13 cellular contexts compared by ENCODE assay signal in the genomic region with DNA sequence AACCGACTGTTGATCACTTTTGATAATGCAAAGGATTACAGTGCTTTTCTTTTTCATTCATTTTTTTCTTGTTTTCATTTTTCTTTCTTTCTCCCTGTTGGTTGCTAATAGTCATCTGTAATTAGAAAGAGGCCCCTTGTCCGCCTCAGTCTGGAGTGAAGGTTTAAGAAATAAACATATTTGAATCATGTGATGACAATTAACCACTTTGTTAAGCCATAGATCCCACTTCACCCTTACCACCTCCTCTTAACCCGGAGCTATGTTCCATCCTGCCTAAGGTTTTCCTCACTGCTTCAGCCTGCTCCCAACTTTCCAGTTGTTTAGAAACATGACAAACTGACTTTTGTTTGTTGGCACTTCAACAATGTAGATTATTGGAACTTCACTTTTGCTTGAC. TPM values are rescaled to one million over a fixed set of nuclear protein-coding genes. Genes with fewer than 3 reads are reported as not detected.
A peak's percentile ranks its signal among the peaks of the same experiment; 100 is the strongest.
DNase-seq lines count a peak whose midpoint lies in the region; ATAC-seq and TF ChIP-seq lines count a peak whose summit lies in the region.
"Had no signal": no experiment of that assay in that cellular context is flagged by ENCODE, and none has a peak within 500 bp of the region (broad histone marks: within the 10 kb centered on the region; RNA-seq: fewer than 3 reads in every experiment).

No MANE protein-coding gene starts in this region.

- H3K27ac ChIP-seq in fibroblast of lung (ENCODE audit: insufficient read depth, low read length): no peak overlapping the region
- no peak overlapping the region for H3K27ac ChIP-seq in psoas muscle
- no peak overlapping the region for H3K27ac ChIP-seq in testis
- H3K27ac ChIP-seq: foreskin keratinocyte had no signal

- TF ChIP-seq CTCF in fibroblast of lung (conservative IDR thresholded peaks at IDR 0.05 in 1 of 2, IDR thresholded peaks at IDR 0.05 in 1 of 2; ENCODE audit: low read depth in 1 of 2, low read length in 2 of 2) (no peak), psoas muscle (IDR thresholded peaks at IDR 0.05) (no peak), testis (IDR thresholded peaks at IDR 0.05) (no peak)

- intact Hi-C loops in psoas muscle (cut with DNase I): loop anchor here in 1 of 2 donors (5.0 kb wide), 2 partner anchors 36 to 64 kb away; a partner anchor contains a TSS
- intact Hi-C loops in testis (cut with DNase I; ENCODE audit: low total_unique reads): loop anchor here (5.0 kb wide), 1 partner anchor 36 kb away; a partner anchor contains a TSS

- H3K27me3 ChIP-seq in fibroblast of lung (ENCODE audit: control insufficient read depth, insufficient read depth, low read length) (no peaks in the 10 kb centered on the region), psoas muscle (ENCODE audit: insufficient read depth in 3 of 3, low read length in 2 of 3) (no peaks in the 10 kb centered on the region), testis (no peaks in the 10 kb centered on the region)
- H3K27me3 ChIP-seq: foreskin keratinocyte had no signal

- H3K4me2 ChIP-seq in fibroblast of lung (ENCODE audit: extremely low read depth, insufficient read depth, low read length): peak overlapping the region; percentile 33

- H2AFZ ChIP-seq in fibroblast of lung (ENCODE audit: low read length): peak overlapping the region; percentile 73

- peaks cover 15% of the 10 kb centered on the region for H3K4me1 ChIP-seq in fibroblast of lung (ENCODE audit: control insufficient read depth, extremely low read depth, insufficient read depth, low read length)
- H3K4me1 ChIP-seq in psoas muscle: peaks cover 22% of the 10 kb centered on the region
- H3K4me1 ChIP-seq in testis: peaks cover 12% of the 10 kb centered on the region

- TF ChIP-seq POLR2A in testis (IDR thresholded peaks at IDR 0.05): no peak

- ATAC-seq in psoas muscle (peak in 1 of 4 donors; percentile 38), HG03025 (IDR thresholded peaks at IDR 0.05; ENCODE audit: low FRiP score, unreplicated experiment) (no peak)
- ATAC-seq: Panc1 had no signal

- H3K9me3 ChIP-seq in fibroblast of lung (ENCODE audit: control insufficient read depth, insufficient read depth, low read depth, low read length): no peaks in the 10 kb centered on the region
- no peaks in the 10 kb centered on the region for H3K9me3 ChIP-seq in psoas muscle
- no peaks in the 10 kb centered on the region for H3K9me3 ChIP-seq in testis

- in situ Hi-C loops in SK-MEL-5 (cut with HindIII; ENCODE audit: low pct_unique_long_range_greater_than_20kb, low sequenced_read_pairs): no loop called here

- H3K9ac ChIP-seq in fibroblast of lung (ENCODE audit: insufficient read depth, low read length): no peak overlapping the region

- H3K4me3 ChIP-seq in fibroblast of lung (replicated peaks in 1 of 4; ENCODE audit: control extremely low read depth in 1 of 4, insufficient read depth in 1 of 4, low read depth in 3 of 4, low read length in 4 of 4) (no peak overlapping the region), psoas muscle (peak overlapping the region; percentile 44), testis (no peak overlapping the region)

- WGBS in psoas muscle, 3 donors: 30 to 39% (median 32%) methylated on average over 3 of the region's 3 CpGs
- WGBS in testis, 2 donors: 29 to 38% methylated on average over 3 of the region's 3 CpGs

- H3K36me3 ChIP-seq in fibroblast of lung (ENCODE audit: control insufficient read depth, insufficient read depth, low read length) (no peaks in the 10 kb centered on the region), psoas muscle (ENCODE audit: insufficient read depth in 1 of 2, low read depth in 1 of 2) (no peaks in the 10 kb centered on the region), testis (ENCODE audit: low read depth, missing control alignments) (no peaks in the 10 kb centered on the region)

- no peaks in the 10 kb centered on the region for H3K79me2 ChIP-seq in fibroblast of lung (ENCODE audit: control insufficient read depth, insufficient read depth, low read length)

- peak; percentile 33 for DNase-seq in COLO829 (ENCODE audit: low spot score)
- peak; percentile 76 for DNase-seq in SK-MEL-5 (ENCODE audit: low read depth, low spot score)
- no peak for DNase-seq in fibroblast of lung (ENCODE audit: low read depth in 2 of 2)
- DNase-seq in psoas muscle: no peak
- no peak for DNase-seq in AG20443 (ENCODE audit: low spot score)
- DNase-seq in iPS-NIHi7 (ENCODE audit: extremely low spot score): no peak
- DNase-seq in testis: no peak
- DNase-seq: activated naive CD4-positive, alpha-beta T cell treated with anti-CD3 and anti-CD28 coated beads, Interleukin-2, amount 50 U/mL, for 16 hours; kidney glomerular epithelial cell; NCI-H226 had no signal

- H4K20me1 ChIP-seq in fibroblast of lung (ENCODE audit: control insufficient read depth, extremely low read depth, insufficient read depth, low read length): no peaks in the 10 kb centered on the region

RNA-seq across cellular contexts. Expression of a gene that starts 37.4 kb away (rescaled TPM):
- total RNA-seq in SK-MEL-5 (2014; rRNA removed; shearing (Covaris generic)): 4.0 and 7.9 TPM in 2 replicates
- 5.9 and 10.5 TPM in 2 replicates for polyA plus RNA-seq in SK-MEL-5 (2015; cell fraction: cytosol; rRNA removed)
- 6.6 and 12.3 TPM in 2 replicates for polyA plus RNA-seq in SK-MEL-5 (2015; cell fraction: nucleus; rRNA removed)
- total RNA-seq in fibroblast of lung (30.8 and 44.4 TPM in 2 replicates), psoas muscle (10 to 100 TPM; 25.3 to 42.6 (median 34.6) TPM), testis (10 to 100 TPM; 17.5 to 22.7 TPM)
- polyA plus RNA-seq in fibroblast of lung (47.5 and 63.1 TPM in 2 replicates), psoas muscle (10 to 100 TPM; 18.2 to 22.5 (median 22.1) TPM), testis (ENCODE audit: insufficient read depth, low read depth, low replicate concordance) (27.6 TPM)
- 33.1 and 46.6 TPM in 2 replicates for polyA plus RNA-seq in fibroblast of lung (2012)
- 40.9 and 75.2 TPM in 2 replicates for polyA minus RNA-seq in fibroblast of lung (ENCODE audit: low replicate concordance)

Comparison
In these comparisons a context has a peak if more than half of its experiments do, and no peak if none do; other contexts are left out.
1. DNase-seq: peak in COLO829 (single experiment) and SK-MEL-5 (single experiment); none in fibroblast of lung (0 of 2), psoas muscle (0 of 2), AG20443 (single experiment), iPS-NIHi7 (single experiment) and testis (single experiment).